ENCODE assay signal across 16 cellular contexts in genomic region chr7:114070246-114070645, GRCh38.
A peak's percentile ranks its signal among the peaks of the same experiment; 100 is the strongest.
DNase-seq lines count a peak whose midpoint lies in the region; ATAC-seq, FAIRE-seq and TF ChIP-seq lines count a peak whose summit lies in the region.
"Had no signal": no experiment of that assay in that cellular context is flagged by ENCODE, and none has a peak within 500 bp of the region (broad histone marks: within the 10 kb centered on the region; RNA-seq: fewer than 3 reads in every experiment).

No MANE protein-coding gene starts in this region.

- TF ChIP-seq CTCF in bronchial epithelial cell (IDR thresholded peaks at IDR 0.05; ENCODE audit: insufficient read depth, low read length, severe bottlenecking) (no peak), fibroblast of the aortic adventitia (IDR thresholded peaks at IDR 0.05; ENCODE audit: insufficient read depth, low read length) (no peak), lower lobe of right lung (IDR thresholded peaks at IDR 0.05) (no peak)

- no peak for ATAC-seq in GM19328 (IDR thresholded peaks at IDR 0.05; ENCODE audit: unreplicated experiment)
- ATAC-seq in HG03025 (IDR thresholded peaks at IDR 0.05; ENCODE audit: low FRiP score, unreplicated experiment): no peak
- no peak for ATAC-seq in lower lobe of right lung
- ATAC-seq: GM23338 had no signal

- TF ChIP-seq RAD21 in Ishikawa (IDR thresholded peaks at IDR 0.05; ENCODE audit: low read depth): no peak

- H3K4me1 ChIP-seq in lower lobe of right lung: no peaks in the 10 kb centered on the region
- H3K4me1 ChIP-seq: BLaER1 had no signal

- no peak for FAIRE-seq in bronchial epithelial cell (lab: Jason Lieb, UNC)
- FAIRE-seq: RCC 7860 had no signal

- H3K4me3 ChIP-seq in bronchial epithelial cell (ENCODE audit: low read depth, low read length): no peak overlapping the region
- no peak overlapping the region for H3K4me3 ChIP-seq in fibroblast of the aortic adventitia (ENCODE audit: low read depth, low read length)
- no peak overlapping the region for H3K4me3 ChIP-seq in lower lobe of right lung
- H3K4me3 ChIP-seq: BLaER1, GM23338 had no signal

- H3K27ac ChIP-seq in lower lobe of right lung: no peak overlapping the region
- H3K27ac ChIP-seq: BLaER1 had no signal

- H3K36me3 ChIP-seq in bronchial epithelial cell (ENCODE audit: control insufficient read depth, insufficient read depth, low read length) (no peaks in the 10 kb centered on the region), lower lobe of right lung (no peaks in the 10 kb centered on the region)
- H3K36me3 ChIP-seq: BLaER1 had no signal

- no peak for TF ChIP-seq EP300 in Ishikawa (IDR thresholded peaks at IDR 0.05; ENCODE audit: borderline replicate concordance)

- intact Hi-C loops in lower lobe of right lung (cut with DNase I): no loop called here

- H3K9me3 ChIP-seq in lower lobe of right lung: no peaks in the 10 kb centered on the region
- H3K9me3 ChIP-seq: BLaER1 had no signal

- DNase-seq in NCI-H226 (peak; percentile 64), bronchial epithelial cell (ENCODE audit: low read depth) (peak; percentile 35), fibroblast of the aortic adventitia (ENCODE audit: low read depth) (peak; percentile 76), lower lobe of right lung (no peak)
- DNase-seq: CD8-positive, alpha-beta memory T cell; KG1; NCI-H1417; NCI-H2029 treated with DMSO at 0.1 percent for 48 hours; NCI-H774; SHP77 had no signal

- no peaks in the 10 kb centered on the region for H3K27me3 ChIP-seq in bronchial epithelial cell (ENCODE audit: control insufficient read depth, insufficient read depth, low read length)
- H3K27me3 ChIP-seq in lower lobe of right lung (ENCODE audit: low read depth): no peaks in the 10 kb centered on the region
- H3K27me3 ChIP-seq: BLaER1 had no signal

TF ChIP-seq in Ishikawa, 13 proteins besides CTCF, POLR2A, EP300 and RAD21:
- TF ChIP-seq CEBPB (IDR thresholded peaks at IDR 0.05): peak; percentile 47; the same call in 1 of the 2 replicates
- TF ChIP-seq EGR1 (IDR thresholded peaks at IDR 0.05): no peak
TF ChIP-seq in Ishikawa: peak in this region for 1.
